17 cellular contexts compared by ENCODE assay signal in the genomic region with DNA sequence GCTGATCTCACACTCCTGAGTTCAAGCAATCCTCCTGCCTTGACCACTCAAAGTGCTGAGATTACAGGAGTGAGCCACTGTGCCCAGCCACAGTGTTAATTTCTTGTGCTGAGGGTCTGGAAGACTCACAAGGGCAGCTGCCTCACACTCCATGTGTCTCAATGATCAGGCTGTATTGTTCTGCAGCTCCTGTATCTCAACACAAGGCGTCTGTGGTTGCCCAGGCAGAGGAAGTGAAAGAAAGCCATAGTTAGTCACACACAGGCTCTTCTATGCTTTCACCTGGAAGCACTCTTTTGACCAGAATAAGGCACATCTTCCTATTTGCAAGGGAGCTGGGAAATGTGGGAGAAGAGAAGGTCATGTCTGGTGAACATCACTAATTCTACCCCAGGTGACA.
A peak's percentile ranks its signal among the peaks of the same experiment; 100 is the strongest.
DNase-seq lines count a peak whose midpoint lies in the region; ATAC-seq lines count a peak whose summit lies in the region.
"Had no signal": no experiment of that assay in that cellular context is flagged by ENCODE, and none has a peak within 500 bp of the region (broad histone marks: within the 10 kb centered on the region; RNA-seq: fewer than 3 reads in every experiment).

No MANE protein-coding gene starts in this region.

- no peaks in the 10 kb centered on the region for H3K36me3 Mint-ChIP-seq in activated CD4-positive, alpha-beta T cell treated with anti-CD3 and anti-CD28 coated beads, Interleukin-2, amount 10 ng/mL, durations not matched to agents 24 days and 14 days (ENCODE audit: low read depth)

- no peaks in the 10 kb centered on the region for H3K4me1 Mint-ChIP-seq in activated CD4-positive, alpha-beta T cell treated with anti-CD3 and anti-CD28 coated beads, Interleukin-2, amount 10 ng/mL, durations not matched to agents 24 days and 14 days

- H3K27me3 Mint-ChIP-seq in activated CD4-positive, alpha-beta T cell treated with anti-CD3 and anti-CD28 coated beads, Interleukin-2, amount 10 ng/mL, durations not matched to agents 24 days and 14 days = no peaks in the 10 kb centered on the region

- DNase-seq in islet precursor cell = peak; percentile 32
- no peak for DNase-seq in activated naive CD4-positive, alpha-beta T cell (lab: John Stamatoyannopoulos, UW)
- DNase-seq in activated CD4-positive, alpha-beta T cell treated with anti-CD3 and anti-CD28 coated beads, Interleukin-2, amount 10 ng/mL, durations not matched to agents 24 days and 14 days = no peak
- DNase-seq in stimulated activated CD8-positive, alpha-beta memory T cell treated with anti-CD3 and anti-CD28 coated beads, Interleukin-4, amount 100 ng/mL, for 48 hours = no peak
- DNase-seq: activated CD4-positive, alpha-beta T cell treated with anti-CD3 and anti-CD28 coated beads for 4 hours; activated naive CD4-positive, alpha-beta T cell treated with anti-CD3 and anti-CD28 coated beads, Interleukin-2, amount 50 U/mL, for 16 hours; AML-193; Calu3; KBM-7; NCI-H1417 treated with DMSO at 0.1 percent for 48 hours; NCI-H2227 treated with DMSO at 0.1 percent for 48 hours; SHP77 treated with DMSO at 0.1 percent for 48 hours; stimulated activated CD4-positive, alpha-beta T cell treated with anti-CD3 and anti-CD28 coated beads, Interleukin-4, amount 100 ng/mL, for 24 hours had no signal

- no peak overlapping the region for H3K27ac Mint-ChIP-seq in activated CD4-positive, alpha-beta T cell treated with anti-CD3 and anti-CD28 coated beads, Interleukin-2, amount 10 ng/mL, durations not matched to agents 24 days and 14 days

- ATAC-seq in GM18858 (IDR thresholded peaks at IDR 0.05; ENCODE audit: unreplicated experiment) (peak; percentile 57), GM21447 (IDR thresholded peaks at IDR 0.05; ENCODE audit: unreplicated experiment) (peak; percentile 66), HG03469 (IDR thresholded peaks at IDR 0.05; ENCODE audit: unreplicated experiment) (peak; percentile 70)
- ATAC-seq: HCT116 had no signal

- no peak overlapping the region for H3K4me3 Mint-ChIP-seq in activated CD4-positive, alpha-beta T cell treated with anti-CD3 and anti-CD28 coated beads, Interleukin-2, amount 10 ng/mL, durations not matched to agents 24 days and 14 days

- intact Hi-C loops in activated CD4-positive, alpha-beta T cell treated with anti-CD3 and anti-CD28 coated beads, Interleukin-2, amount 10 ng/mL, durations not matched to agents 24 days and 14 days (cut with micrococcal nuclease) = no loop called here

- no peaks in the 10 kb centered on the region for H3K9me3 Mint-ChIP-seq in activated CD4-positive, alpha-beta T cell treated with anti-CD3 and anti-CD28 coated beads, Interleukin-2, amount 10 ng/mL, durations not matched to agents 24 days and 14 days
